8 cellular contexts compared by ENCODE assay signal in the genomic region with DNA sequence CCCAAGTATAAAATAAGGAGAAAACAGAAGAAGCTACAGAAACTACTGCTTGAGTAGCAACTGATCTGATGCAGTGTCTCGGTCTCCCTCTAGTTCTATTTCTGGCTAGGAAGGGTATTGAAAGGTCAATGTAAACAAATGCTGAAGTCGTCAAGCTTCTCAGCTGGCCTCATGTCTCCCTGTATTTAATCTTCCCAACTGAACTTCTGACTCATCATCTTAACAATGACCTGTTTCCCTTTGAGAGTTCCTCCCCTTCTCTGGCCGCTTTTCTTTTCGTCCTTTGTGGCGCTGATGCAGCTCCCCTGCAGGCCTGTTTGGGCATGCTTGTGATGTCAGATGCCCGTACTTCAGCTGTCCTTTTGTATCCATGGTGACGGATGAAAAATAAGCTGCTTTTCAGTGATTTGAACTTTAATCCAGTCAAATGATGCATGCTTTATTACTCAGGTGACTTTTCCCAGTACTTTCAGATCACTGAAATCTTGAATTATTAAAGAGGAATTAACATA. TPM values are rescaled to one million over a fixed set of nuclear protein-coding genes. Genes with fewer than 3 reads are reported as not detected.
DNase-seq lines count a peak whose midpoint lies in the region; ATAC-seq and TF ChIP-seq lines count a peak whose summit lies in the region.

No MANE protein-coding gene starts in this region.

- peak; percentile 8 for DNase-seq in activated CD4-positive, alpha-beta T cell treated with anti-CD3 and anti-CD28 coated beads for 48 hours
- DNase-seq in activated CD4-positive, alpha-beta T cell treated with anti-CD3 and anti-CD28 coated beads, Interleukin-2, amount 50 U/mL, for 48 hours: no peak
- DNase-seq in MV-4-11 (lab: John Stamatoyannopoulos, UW): peak; percentile 98
- peak; percentile 94 to 98 for DNase-seq in SJCRH30
- DNase-seq in epithelial cell of prostate (ENCODE audit: low read depth, low spot score): peak; percentile 96
- DNase-seq in uterus: peak; percentile 74 to 78

- H3K4me1 ChIP-seq in SJCRH30: peaks cover 31% of the 10 kb centered on the region
- H3K4me1 ChIP-seq in mesodermal cell (ENCODE audit: control insufficient read depth, insufficient read depth, low read length, poor library complexity, severe bottlenecking): peaks cover 28% of the 10 kb centered on the region
- no peaks in the 10 kb centered on the region for H3K4me1 ChIP-seq in uterus

- no peaks in the 10 kb centered on the region for H3K27me3 ChIP-seq in SJCRH30
- no peaks in the 10 kb centered on the region for H3K27me3 ChIP-seq in uterus

- H3K9me3 ChIP-seq in SJCRH30 (replicated peaks) (no peaks in the 10 kb centered on the region), mesodermal cell (ENCODE audit: control insufficient read depth, low read length) (no peaks in the 10 kb centered on the region), uterus (no peaks in the 10 kb centered on the region)

- WGBS in mesodermal cell (ENCODE audit: insufficient coverage in 2 of 2), 2 experiments: 0 to 17% methylated on average over 4 to 6 of the region's 7 CpGs

- ATAC-seq in HG02588 (IDR thresholded peaks at IDR 0.05; ENCODE audit: unreplicated experiment): peak; percentile 72

- peak; percentile 46 to 71 (median 56) for TF ChIP-seq CTCF in uterus (IDR thresholded peaks at IDR 0.05)

- H3K27ac ChIP-seq in SJCRH30 (peak overlapping the region; percentile 68), epithelial cell of prostate (peak overlapping the region; percentile 59), mesodermal cell (ENCODE audit: low read depth, low read length, severe bottlenecking) (peak overlapping the region; percentile 95), uterus (peak overlapping the region; percentile 77 to 90)

- TF ChIP-seq POLR2A in uterus (IDR thresholded peaks at IDR 0.05): peak in 1 of 2 donors; percentile 18

- peak overlapping the region; percentile 26 for H3K4me3 ChIP-seq in SJCRH30
- H3K4me3 ChIP-seq in mesodermal cell (ENCODE audit: extremely low read depth, insufficient read depth, low read length, poor library complexity, severe bottlenecking): no peak overlapping the region
- no peak overlapping the region for H3K4me3 ChIP-seq in uterus

- H3K36me3 ChIP-seq in SJCRH30 (no peaks in the 10 kb centered on the region), mesodermal cell (ENCODE audit: control insufficient read depth, insufficient read depth, low read length) (peaks cover 15% of the 10 kb centered on the region), uterus (no peaks in the 10 kb centered on the region)

- intact Hi-C loops in uterus (cut with DNase I; ENCODE audit: low total_unique reads): no loop called here

RNA-seq across cellular contexts. Expression of a gene that starts 7.8 kb away (rescaled TPM):
- 6.2 and 6.5 TPM in 2 replicates for total RNA-seq in SJCRH30 (2014; rRNA removed; shearing (Covaris generic))
- polyA plus RNA-seq in mesodermal cell (2013, experiment 1 of 2): 9.0 TPM
- 10.2 TPM for polyA plus RNA-seq in mesodermal cell (2013, experiment 2 of 2)
- total RNA-seq in uterus: 10 to 100 TPM in 2 of 4 donors, 1 to 10 TPM in 2; 3.6 to 18.0 (median 9.3) TPM

Comparison
In these comparisons a context has a peak if more than half of its experiments do, and no peak if none do; other contexts are left out.
1. DNase-seq: peak in activated CD4-positive, alpha-beta T cell treated with anti-CD3 and anti-CD28 coated beads for 48 hours (single experiment), MV-4-11 (single experiment), SJCRH30 (2 of 2), epithelial cell of prostate (single experiment) and uterus (2 of 2); none in activated CD4-positive, alpha-beta T cell treated with anti-CD3 and anti-CD28 coated beads, Interleukin-2, amount 50 U/mL, for 48 hours (0 of 2).
2. Peak in every context shown above with its lines, with median percentiles within 50 percentile points of each other: H3K27ac ChIP-seq.